ENCODE assay signal across 34 cellular contexts in the genomic region with DNA sequence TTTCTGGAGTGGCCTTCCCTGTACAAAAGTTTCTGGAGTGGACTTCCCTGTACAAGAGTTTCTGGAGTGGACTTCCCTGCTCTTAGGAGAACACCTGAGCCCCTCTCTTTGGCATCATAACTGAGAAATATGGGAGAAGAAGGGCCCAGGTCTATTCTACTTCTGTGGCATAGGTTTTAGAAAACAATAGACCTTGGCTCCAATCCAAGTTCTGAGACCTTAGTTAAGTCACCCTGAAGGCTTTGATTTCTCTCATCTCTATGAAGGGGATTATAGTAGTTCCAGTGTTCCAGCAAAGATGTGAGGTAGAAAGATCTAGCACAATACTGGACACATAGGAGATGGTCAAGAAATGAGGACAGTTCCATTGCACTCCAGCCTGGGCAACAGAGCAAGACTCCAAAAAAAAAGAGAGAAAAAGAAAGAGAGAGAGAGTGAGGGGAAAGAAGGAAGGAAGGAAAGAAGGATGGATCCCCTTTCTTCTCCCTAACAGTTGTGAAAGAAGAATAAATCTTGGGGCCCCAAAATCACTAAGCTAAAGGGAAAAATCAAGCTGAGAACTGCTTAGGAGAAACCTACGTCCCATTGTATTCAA. TPM values are rescaled to one million over a fixed set of nuclear protein-coding genes. Genes with fewer than 3 reads are reported as not detected.
DNase-seq lines count a peak whose midpoint lies in the region; ATAC-seq and TF ChIP-seq lines count a peak whose summit lies in the region.
"Had no signal": no experiment of that assay in that cellular context is flagged by ENCODE, and none has a peak within 500 bp of the region (broad histone marks: within the 10 kb centered on the region; RNA-seq: fewer than 3 reads in every experiment).

No MANE protein-coding gene starts in this region.

- no peak for TF ChIP-seq EP300 in transverse colon (IDR thresholded peaks at IDR 0.05; ENCODE audit: low read depth)

- peak overlapping the region; percentile 42 to 67 for H3K27ac Mint-ChIP-seq in effector memory CD8-positive, alpha-beta T cell
- no peak overlapping the region for H3K27ac Mint-ChIP-seq in activated CD4-positive, alpha-beta T cell treated with anti-CD3 and anti-CD28 coated beads for 36 hours
- H3K27ac Mint-ChIP-seq: activated naive CD8-positive, alpha-beta T cell treated with anti-CD3 and anti-CD28 coated beads, Interleukin-2, amount 10 ng/mL, durations not matched to agents 7 days and 5 days; GM23338; HFFc6; naive thymus-derived CD4-positive, alpha-beta T cell; stimulated activated naive CD8-positive, alpha-beta T cell treated with anti-CD3 and anti-CD28 coated beads, Interleukin-15, Interleukin-2, amounts not matched to agents 100 ng/mL and 50 ng/mL, for 24 hours had no signal

- H3K27ac ChIP-seq in left ventricle myocardium inferior (replicated peaks) (peak overlapping the region; percentile 23), right cardiac atrium (ENCODE audit: low read length) (no peak overlapping the region), transverse colon (peak overlapping the region; percentile 67 to 83 (median 82))
- H3K27ac ChIP-seq: ascending aorta, cardiac muscle cell, gastroesophageal sphincter, PC-9, psoas muscle, thoracic aorta, VCaP had no signal

- H3K36me3 Mint-ChIP-seq in effector memory CD8-positive, alpha-beta T cell (ENCODE audit: insufficient read depth): peaks cover 6% of the 10 kb centered on the region
- H3K36me3 Mint-ChIP-seq in activated CD4-positive, alpha-beta T cell treated with anti-CD3 and anti-CD28 coated beads for 36 hours (ENCODE audit: low read depth): no peaks in the 10 kb centered on the region
- H3K36me3 Mint-ChIP-seq: activated naive CD8-positive, alpha-beta T cell treated with anti-CD3 and anti-CD28 coated beads, Interleukin-2, amount 10 ng/mL, durations not matched to agents 7 days and 5 days; CD14-positive monocyte; naive thymus-derived CD4-positive, alpha-beta T cell had no signal

- H3K9me3 Mint-ChIP-seq in effector memory CD8-positive, alpha-beta T cell: no peaks in the 10 kb centered on the region
- no peaks in the 10 kb centered on the region for H3K9me3 Mint-ChIP-seq in activated CD4-positive, alpha-beta T cell treated with anti-CD3 and anti-CD28 coated beads for 36 hours (ENCODE audit: low read depth)
- H3K9me3 Mint-ChIP-seq: activated naive CD8-positive, alpha-beta T cell treated with anti-CD3 and anti-CD28 coated beads, Interleukin-2, amount 10 ng/mL, durations not matched to agents 7 days and 5 days; GM23338; HFFc6; naive thymus-derived CD4-positive, alpha-beta T cell; stimulated activated naive CD8-positive, alpha-beta T cell treated with anti-CD3 and anti-CD28 coated beads, Interleukin-15, Interleukin-2, amounts not matched to agents 100 ng/mL and 50 ng/mL, for 24 hours had no signal

- H3K4me3 Mint-ChIP-seq in effector memory CD8-positive, alpha-beta T cell: peak overlapping the region in 1 of 2 donors; percentile 31
- no peak overlapping the region for H3K4me3 Mint-ChIP-seq in activated CD4-positive, alpha-beta T cell treated with anti-CD3 and anti-CD28 coated beads for 36 hours
- H3K4me3 Mint-ChIP-seq: activated naive CD8-positive, alpha-beta T cell treated with anti-CD3 and anti-CD28 coated beads, Interleukin-2, amount 10 ng/mL, durations not matched to agents 7 days and 5 days; CD14-positive monocyte; GM23338; HFFc6; naive thymus-derived CD4-positive, alpha-beta T cell; stimulated activated naive CD8-positive, alpha-beta T cell treated with anti-CD3 and anti-CD28 coated beads, Interleukin-15, Interleukin-2, amounts not matched to agents 100 ng/mL and 50 ng/mL, for 24 hours had no signal

- H3K4me1 ChIP-seq in left ventricle myocardium inferior: peaks cover 23% of the 10 kb centered on the region
- no peaks in the 10 kb centered on the region for H3K4me1 ChIP-seq in right cardiac atrium (ENCODE audit: control insufficient read depth, insufficient read depth, low read length)
- H3K4me1 ChIP-seq in transverse colon: peaks cover 0 to 30% (median 19%) of the 10 kb centered on the region in 4 donors
- H3K4me1 ChIP-seq: ascending aorta had no signal

- no peak overlapping the region for H3K4me3 ChIP-seq in left ventricle myocardium inferior
- no peak overlapping the region for H3K4me3 ChIP-seq in right cardiac atrium (ENCODE audit: low read length)
- no peak overlapping the region for H3K4me3 ChIP-seq in transverse colon
- H3K4me3 ChIP-seq: ascending aorta, cardiac muscle cell, gastroesophageal sphincter, GM23338, PC-9, psoas muscle, thoracic aorta had no signal

- TF ChIP-seq CTCF in left ventricle myocardium inferior (IDR thresholded peaks at IDR 0.05; ENCODE audit: borderline replicate concordance) (no peak), transverse colon (IDR thresholded peaks at IDR 0.05) (no peak)

- in situ Hi-C loops in transverse colon (cut with MboI; ENCODE audit: low pct_ligation_motif_present in 1 of 4, low pct_unique_long_range_greater_than_20kb in 1 of 4, low sequenced_read_pairs in 3 of 4): loop anchor here (10.0 to 25.0 kb wide), 4 partner anchors 205 to 503 kb away; no protein-coding TSS in a partner anchor

- H3K36me3 ChIP-seq in left ventricle myocardium inferior: no peaks in the 10 kb centered on the region
- H3K36me3 ChIP-seq in transverse colon: no peaks in the 10 kb centered on the region
- H3K36me3 ChIP-seq: ascending aorta, cardiac muscle cell, gastroesophageal sphincter, thoracic aorta had no signal

- no peak for ATAC-seq in right cardiac atrium
- ATAC-seq in effector memory CD8-positive, alpha-beta T cell (replicated peaks): no peak
- ATAC-seq in activated CD4-positive, alpha-beta T cell treated with anti-CD3 and anti-CD28 coated beads for 36 hours: no peak
- ATAC-seq: gastroesophageal sphincter; left lobe of liver; naive thymus-derived CD4-positive, alpha-beta T cell; psoas muscle had no signal

- DNase-seq in DMS53 (lab: John Stamatoyannopoulos, UW): peak; percentile 22
- DNase-seq in DMS53 treated with DMSO at 0.1 percent for 48 hours (lab: John Stamatoyannopoulos, UW; ENCODE audit: unreplicated experiment): no peak
- DNase-seq in left ventricle myocardium inferior: no peak
- DNase-seq in right cardiac atrium: no peak
- DNase-seq in effector memory CD8-positive, alpha-beta T cell: no peak
- DNase-seq in transverse colon: no peak
- DNase-seq in NCI-H526 treated with DMSO at 0.1 percent for 48 hours (lab: John Stamatoyannopoulos, UW): no peak
- no peak for DNase-seq in activated CD4-positive, alpha-beta T cell treated with anti-CD3 and anti-CD28 coated beads for 36 hours
- DNase-seq: 8988T; activated CD4-positive, alpha-beta T cell treated with anti-CD3 and anti-CD28 coated beads for 48 hours; activated CD8-positive, alpha-beta memory T cell treated with anti-CD3 and anti-CD28 coated beads for 24 hours; activated effector memory CD4-positive, alpha-beta T cell treated with anti-CD3 and anti-CD28 coated beads, Interleukin-2, amount 50 U/mL, for 16 hours; activated naive CD8-positive, alpha-beta T cell treated with anti-CD3 and anti-CD28 coated beads, Interleukin-2, amount 10 ng/mL, durations not matched to agents 7 days and 5 days; cortex of kidney; HFFc6; hippocampal formation; naive thymus-derived CD4-positive, alpha-beta T cell; NCI-H1048; NCI-H2107; occipital lobe; PC-9; psoas muscle; SIG-M5; SW 1271; T-helper 9 cell had no signal

- no peaks in the 10 kb centered on the region for H3K27me3 ChIP-seq in left ventricle myocardium inferior (ENCODE audit: low read depth)
- H3K27me3 ChIP-seq in right cardiac atrium (ENCODE audit: control insufficient read depth, insufficient read depth): no peaks in the 10 kb centered on the region
- no peaks in the 10 kb centered on the region for H3K27me3 ChIP-seq in transverse colon
- H3K27me3 ChIP-seq: ascending aorta, gastroesophageal sphincter had no signal

- H3K4me1 Mint-ChIP-seq in effector memory CD8-positive, alpha-beta T cell (ENCODE audit: low read depth in 2 of 2): peaks cover 7 to 17% of the 10 kb centered on the region in 2 donors
- H3K4me1 Mint-ChIP-seq in activated CD4-positive, alpha-beta T cell treated with anti-CD3 and anti-CD28 coated beads for 36 hours: peaks cover under 1% of the 10 kb centered on the region
- H3K4me1 Mint-ChIP-seq: GM23338 had no signal

- no peaks in the 10 kb centered on the region for H3K9me3 ChIP-seq in left ventricle myocardium inferior (replicated peaks)
- no peaks in the 10 kb centered on the region for H3K9me3 ChIP-seq in right cardiac atrium (ENCODE audit: control insufficient read depth, low read length)
- no peaks in the 10 kb centered on the region for H3K9me3 ChIP-seq in transverse colon
- H3K9me3 ChIP-seq: ascending aorta, gastroesophageal sphincter, psoas muscle, thoracic aorta had no signal

- peaks cover 0 to 10% of the 10 kb centered on the region in 2 donors for H3K27me3 Mint-ChIP-seq in effector memory CD8-positive, alpha-beta T cell
- peaks cover 6% of the 10 kb centered on the region for H3K27me3 Mint-ChIP-seq in activated CD4-positive, alpha-beta T cell treated with anti-CD3 and anti-CD28 coated beads for 36 hours

- POLR2A ChIA-PET in activated CD4-positive, alpha-beta T cell treated with anti-CD3 and anti-CD28 coated beads for 36 hours (lab: Charles Lee): interaction anchor here (0.7 kb wide), 1 partner anchor 476 kb away, joined by 3 read pairs; no protein-coding TSS in a partner anchor

- TF ChIP-seq POLR2A in transverse colon (IDR thresholded peaks at IDR 0.05): no peak

- 95% methylated on average over 1 of the region's 1 CpG for WGBS in right cardiac atrium
- WGBS in transverse colon (ENCODE audit: low coverage in 1 of 2), 2 donors: 87 to 100% methylated on average over 1 of the region's 1 CpG

- CTCF ChIA-PET in activated CD4-positive, alpha-beta T cell treated with anti-CD3 and anti-CD28 coated beads for 36 hours (lab: Charles Lee): interaction anchor here (0.7 kb wide), 1 partner anchor 457 kb away, joined by 3 read pairs; no protein-coding TSS in a partner anchor

- intact Hi-C loops in left ventricle myocardium inferior (cut with micrococcal nuclease): loop anchor here (10.0 kb wide), 2 partner anchors 205 to 495 kb away; no protein-coding TSS in a partner anchor
- intact Hi-C loops in right cardiac atrium (cut with DNase I): loop anchor here in 3 of 4 donors (10.0 kb wide), 3 partner anchors 75 to 205 kb away; no protein-coding TSS in a partner anchor
- intact Hi-C loops in transverse colon (cut with DNase I; ENCODE audit: low total_unique reads): no loop called here
- intact Hi-C loops in activated CD4-positive, alpha-beta T cell treated with anti-CD3 and anti-CD28 coated beads for 36 hours (cut with DNase I, micrococcal nuclease): no loop called here

RNA-seq across cellular contexts. Expression of a gene that starts 13.3 kb away (rescaled TPM):
- total RNA-seq in left ventricle myocardium inferior (33.9 TPM), right cardiac atrium (10 to 100 TPM; 36.3 to 48.5 (median 43.6) TPM), transverse colon (100 to 1,000 TPM in 2 of 4 donors, 10 to 100 TPM in 2; 82.1 to 143 (median 101) TPM)
- 17.9 TPM for polyA plus RNA-seq in right cardiac atrium
- 10 to 100 TPM; 47.0 to 55.0 TPM for total RNA-seq in activated CD4-positive, alpha-beta T cell treated with anti-CD3 and anti-CD28 coated beads for 36 hours

Comparison
In these comparisons a context has a peak if more than half of its experiments do, and no peak if none do; other contexts are left out.
1. intact Hi-C loops: an anchor here in left ventricle myocardium inferior (10.0 kb wide) and right cardiac atrium (10.0 kb wide); none called in transverse colon and activated CD4-positive, alpha-beta T cell treated with anti-CD3 and anti-CD28 coated beads for 36 hours.